8 cellular contexts compared by ENCODE assay signal in the genomic region with DNA sequence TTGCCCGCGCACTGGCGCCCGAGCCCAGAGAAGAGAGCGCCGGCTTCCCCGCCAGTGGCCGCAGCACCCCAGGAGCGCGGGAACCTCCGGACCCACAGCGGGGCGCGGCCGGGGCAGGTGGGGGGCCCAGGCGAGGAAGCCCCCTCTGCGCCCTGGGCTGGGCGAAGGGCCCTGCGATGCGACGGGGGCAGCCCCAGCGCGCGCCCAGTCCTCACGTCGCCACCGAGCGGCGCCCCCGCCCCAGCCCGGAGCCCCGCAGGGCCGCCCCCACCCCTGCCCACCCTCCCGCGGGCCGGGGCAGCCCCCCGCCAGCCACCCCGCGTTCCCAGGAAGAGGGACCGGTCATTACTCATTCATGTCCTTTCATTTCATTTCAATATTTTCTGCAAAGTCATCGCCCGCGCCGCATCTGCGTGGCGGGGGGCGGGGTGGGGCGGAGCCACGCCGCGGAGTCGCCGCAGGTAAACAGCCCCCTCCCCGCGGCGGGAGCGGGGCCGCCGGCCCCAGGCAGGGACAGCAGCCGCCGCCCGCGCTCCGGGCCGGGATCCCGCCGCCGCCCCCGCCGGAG. TPM values are rescaled to one million over a fixed set of nuclear protein-coding genes. Genes with fewer than 3 reads are reported as not detected.
DNase-seq lines count a peak whose midpoint lies in the region; ATAC-seq and TF ChIP-seq lines count a peak whose summit lies in the region.

No MANE protein-coding gene starts in this region.

- no peaks in the 10 kb centered on the region for H3K36me3 ChIP-seq in GM06990 (ENCODE audit: control insufficient read depth, insufficient read depth, low read length)
- no peaks in the 10 kb centered on the region for H3K36me3 ChIP-seq in stomach

- H3K9me3 ChIP-seq in stomach, result no peaks in the 10 kb centered on the region

- intact Hi-C loops in stomach (cut with DNase I; ENCODE audit: low total_unique reads), result no loop called here

- TF ChIP-seq POLR2A in stomach (IDR thresholded peaks at IDR 0.05), result no peak

- H3K27me3 ChIP-seq in GM06990 (replicated peaks; ENCODE audit: control insufficient read depth, insufficient read depth, low read length) (no peaks in the 10 kb centered on the region), stomach (peaks cover 10 to 73% (median 28%) of the 10 kb centered on the region in 3 donors)

- WGBS in stomach, 5 donors, result 0 to 6% (median 1%) methylated on average over 26 to 67 of the region's 70 CpGs

- TF ChIP-seq CTCF in GM06990 (IDR thresholded peaks at IDR 0.05; ENCODE audit: insufficient read depth, low read length, poor library complexity, severe bottlenecking), result no peak
- TF ChIP-seq CTCF in stomach (IDR thresholded peaks at IDR 0.05), result no peak

- peak overlapping the region; percentile 45 for H3K4me3 ChIP-seq in GM06990 (replicated peaks; ENCODE audit: low read depth, low read length)
- H3K4me3 ChIP-seq in stomach, result peak overlapping the region; percentile 54 to 64 (median 56)

- DNase-seq in GM06990 (ENCODE audit: extremely low read depth, insufficient read length), result peak; percentile 41
- DNase-seq in NCI-H460 (ENCODE audit: extremely low read depth, low read depth), result peak; percentile 34
- DNase-seq in activated naive CD4-positive, alpha-beta T cell treated with anti-CD3 and anti-CD28 coated beads, Interleukin-2, amount 50 U/mL, for 16 hours, result peak; percentile 69
- DNase-seq in left lobe of liver (ENCODE audit: low spot score), result peak; percentile 54
- peak; percentile 59 for DNase-seq in stomach
- DNase-seq in DMS153 (lab: John Stamatoyannopoulos, UW), result no peak
- DNase-seq in effector CD4-positive, alpha-beta T cell, result no peak

- H3K4me1 ChIP-seq in stomach, result peaks cover 13 to 20% (median 18%) of the 10 kb centered on the region in 4 donors

- TF ChIP-seq EP300 in stomach (IDR thresholded peaks at IDR 0.05), result no peak

- peak overlapping the region in 1 of 5 donors; percentile 18 for H3K27ac ChIP-seq in stomach

- ATAC-seq in left lobe of liver, result peak; percentile 62
- ATAC-seq in HG03039 (IDR thresholded peaks at IDR 0.05; ENCODE audit: unreplicated experiment), result no peak

RNA-seq across cellular contexts. Expression of a gene that starts 0.7 kb away (rescaled TPM):
- 4.2 and 4.7 TPM in 2 replicates for total RNA-seq in NCI-H460 (2014; rRNA removed; shearing (Covaris generic))
- 5.0 and 12.2 TPM in 2 replicates for polyA plus RNA-seq in NCI-H460 (2014; cell fraction: nucleus; rRNA removed)
- 10.6 TPM for total RNA-seq in left lobe of liver
- total RNA-seq in stomach, result 1 to 10 TPM in 2 of 5 donors, under 1 TPM in 1, not detected in 2; 0.29 to 1.8 (median 1.6) TPM
- 1 to 10 TPM in 1 of 3 donors, under 1 TPM in 1, not detected in 1; 0.25 to 1.1 TPM for polyA plus RNA-seq in stomach

RNA-seq across cellular contexts. Expression of a gene that starts 15.9 kb away (rescaled TPM):
- total RNA-seq in NCI-H460 (2014; rRNA removed; shearing (Covaris generic)), result 21.7 and 26.1 TPM in 2 replicates
- 148 and 155 TPM in 2 replicates for polyA plus RNA-seq in NCI-H460 (2014; cell fraction: nucleus; rRNA removed)
- total RNA-seq in left lobe of liver, result 25.9 TPM
- 100 to 1,000 TPM in 2 of 5 donors, 10 to 100 TPM in 3; 13.2 to 245 (median 56.7) TPM for total RNA-seq in stomach
- 10 to 100 TPM; 41.4 to 46.4 (median 45.5) TPM for polyA plus RNA-seq in stomach

RNA-seq across cellular contexts. Expression of a gene that starts 31.0 kb away (rescaled TPM):
- total RNA-seq in NCI-H460 (2014; rRNA removed; shearing (Covaris generic)), result 11.5 and 12.8 TPM in 2 replicates
- 96.5 and 130 TPM in 2 replicates for polyA plus RNA-seq in NCI-H460 (2014; cell fraction: nucleus; rRNA removed)
- total RNA-seq in left lobe of liver (85.2 TPM), stomach (100 to 1,000 TPM in 1 of 5 donors, 10 to 100 TPM in 4; 10.1 to 185 (median 57.2) TPM)
- 10 to 100 TPM; 30.9 to 37.5 (median 33.1) TPM for polyA plus RNA-seq in stomach

Comparison
In these comparisons a context has a peak if more than half of its experiments do, and no peak if none do; other contexts are left out.
1. DNase-seq: peak in GM06990 (single experiment), NCI-H460 (single experiment), activated naive CD4-positive, alpha-beta T cell treated with anti-CD3 and anti-CD28 coated beads, Interleukin-2, amount 50 U/mL, for 16 hours (single experiment), left lobe of liver (single experiment) and stomach (single experiment); none in DMS153 (single experiment) and effector CD4-positive, alpha-beta T cell (single experiment).